ENCODE assay signal across 12 cellular contexts in genomic region chr2:15316370-15316814, GRCh38.
A peak's percentile ranks its signal among the peaks of the same experiment; 100 is the strongest.
DNase-seq lines count a peak whose midpoint lies in the region; ATAC-seq lines count a peak whose summit lies in the region.
"Had no signal": no experiment of that assay in that cellular context is flagged by ENCODE, and none has a peak within 500 bp of the region (broad histone marks: within the 10 kb centered on the region; RNA-seq: fewer than 3 reads in every experiment).

No MANE protein-coding gene starts in this region.

- no peak overlapping the region for H3K27ac Mint-ChIP-seq in activated naive CD4-positive, alpha-beta T cell treated with anti-CD3 and anti-CD28 coated beads for 36 hours
- H3K27ac Mint-ChIP-seq in activated T-cell treated with anti-CD3 and anti-CD28 coated beads, Interleukin-2, amount 50 U/mL, for 24 hours, result peak overlapping the region; percentile 55
- H3K27ac Mint-ChIP-seq in immature natural killer cell, result peak overlapping the region; percentile 89 to 97 (median 96)

- no peaks in the 10 kb centered on the region for H3K27me3 Mint-ChIP-seq in activated naive CD4-positive, alpha-beta T cell treated with anti-CD3 and anti-CD28 coated beads for 36 hours (ENCODE audit: low read depth)
- H3K27me3 Mint-ChIP-seq in activated T-cell treated with anti-CD3 and anti-CD28 coated beads, Interleukin-2, amount 50 U/mL, for 24 hours, result no peaks in the 10 kb centered on the region
- peaks cover 8 to 16% (median 11%) of the 10 kb centered on the region in 3 donors for H3K27me3 Mint-ChIP-seq in immature natural killer cell (ENCODE audit: low read depth in 3 of 3)

- peaks cover 24% of the 10 kb centered on the region for H3K9me3 Mint-ChIP-seq in activated naive CD4-positive, alpha-beta T cell treated with anti-CD3 and anti-CD28 coated beads for 36 hours
- H3K9me3 Mint-ChIP-seq in activated T-cell treated with anti-CD3 and anti-CD28 coated beads, Interleukin-2, amount 50 U/mL, for 24 hours, result peaks cover 28% of the 10 kb centered on the region
- peaks cover 34 to 59% (median 49%) of the 10 kb centered on the region in 6 donors for H3K9me3 Mint-ChIP-seq in immature natural killer cell

- no peak for ATAC-seq in stimulated activated naive CD8-positive, alpha-beta T cell treated with anti-CD3 and anti-CD28 coated beads, Interleukin-15, Interleukin-2, amounts not matched to agents 100 U/mL and 50 U/mL, for 24 hours
- no peak for ATAC-seq in HG03460 (IDR thresholded peaks at IDR 0.05; ENCODE audit: unreplicated experiment)

- peak; percentile 21 for DNase-seq in activated naive CD4-positive, alpha-beta T cell treated with anti-CD3 and anti-CD28 coated beads for 36 hours
- DNase-seq in activated naive CD4-positive, alpha-beta T cell treated with anti-CD3 and anti-CD28 coated beads, Interleukin-2, amount 50 U/mL, for 16 hours, result no peak
- DNase-seq in activated T-cell treated with anti-CD3 and anti-CD28 coated beads, Interleukin-2, amount 50 U/mL, for 24 hours, result peak; percentile 36
- peak; percentile 73 to 82 (median 76) for DNase-seq in immature natural killer cell
- DNase-seq in stimulated activated naive CD8-positive, alpha-beta T cell treated with anti-CD3 and anti-CD28 coated beads, Interleukin-15, Interleukin-2, amounts not matched to agents 100 U/mL and 50 U/mL, for 24 hours, result peak; percentile 15
- no peak for DNase-seq in NCI-H1048 (lab: John Stamatoyannopoulos, UW)
- no peak for DNase-seq in NCI-H1417 (lab: John Stamatoyannopoulos, UW)
- DNase-seq: cerebellar nuclear complex, erythroblast, left ventricle myocardium inferior, NCI-H146 had no signal

- CTCF ChIA-PET in activated naive CD4-positive, alpha-beta T cell treated with anti-CD3 and anti-CD28 coated beads for 36 hours (lab: Charles Lee), result no interaction called here

- peaks cover 69% of the 10 kb centered on the region for H3K36me3 Mint-ChIP-seq in activated naive CD4-positive, alpha-beta T cell treated with anti-CD3 and anti-CD28 coated beads for 36 hours (ENCODE audit: low read depth)
- H3K36me3 Mint-ChIP-seq in activated T-cell treated with anti-CD3 and anti-CD28 coated beads, Interleukin-2, amount 50 U/mL, for 24 hours (ENCODE audit: low read depth), result peaks cover 84% of the 10 kb centered on the region
- peaks cover 37 to 61% (median 56%) of the 10 kb centered on the region in 3 donors for H3K36me3 Mint-ChIP-seq in immature natural killer cell

- peaks cover 17% of the 10 kb centered on the region for H3K4me1 Mint-ChIP-seq in activated naive CD4-positive, alpha-beta T cell treated with anti-CD3 and anti-CD28 coated beads for 36 hours (ENCODE audit: low read depth)
- H3K4me1 Mint-ChIP-seq in activated T-cell treated with anti-CD3 and anti-CD28 coated beads, Interleukin-2, amount 50 U/mL, for 24 hours (ENCODE audit: low read depth), result peaks cover 45% of the 10 kb centered on the region
- H3K4me1 Mint-ChIP-seq in immature natural killer cell, result peaks cover 72 to 74% of the 10 kb centered on the region in 2 donors

- H3K4me3 Mint-ChIP-seq in activated naive CD4-positive, alpha-beta T cell treated with anti-CD3 and anti-CD28 coated beads for 36 hours, result no peak overlapping the region
- H3K4me3 Mint-ChIP-seq in activated T-cell treated with anti-CD3 and anti-CD28 coated beads, Interleukin-2, amount 50 U/mL, for 24 hours, result no peak overlapping the region
- peak overlapping the region; percentile 72 to 83 (median 80) for H3K4me3 Mint-ChIP-seq in immature natural killer cell

- intact Hi-C loops in activated naive CD4-positive, alpha-beta T cell treated with anti-CD3 and anti-CD28 coated beads for 36 hours (cut with micrococcal nuclease), result no loop called here

Comparison
In these comparisons a context has a peak if more than half of its experiments do, and no peak if none do; other contexts are left out.
1. DNase-seq: peak in activated naive CD4-positive, alpha-beta T cell treated with anti-CD3 and anti-CD28 coated beads for 36 hours (single experiment), activated T-cell treated with anti-CD3 and anti-CD28 coated beads, Interleukin-2, amount 50 U/mL, for 24 hours (single experiment), immature natural killer cell (3 of 3) and stimulated activated naive CD8-positive, alpha-beta T cell treated with anti-CD3 and anti-CD28 coated beads, Interleukin-15, Interleukin-2, amounts not matched to agents 100 U/mL and 50 U/mL, for 24 hours (single experiment); none in activated naive CD4-positive, alpha-beta T cell treated with anti-CD3 and anti-CD28 coated beads, Interleukin-2, amount 50 U/mL, for 16 hours (single experiment), NCI-H1048 (single experiment) and NCI-H1417 (0 of 3).
2. H3K4me3 Mint-ChIP-seq: peak in immature natural killer cell (5 of 5); none in activated naive CD4-positive, alpha-beta T cell treated with anti-CD3 and anti-CD28 coated beads for 36 hours (single experiment) and activated T-cell treated with anti-CD3 and anti-CD28 coated beads, Interleukin-2, amount 50 U/mL, for 24 hours (single experiment).